In genomic region chr1:156456625-156457465, GRCh38 we compare ENCODE assay signal across 8 cellular contexts. TPM values are rescaled to one million over a fixed set of nuclear protein-coding genes. Genes with fewer than 3 reads are reported as not detected.
DNase-seq lines count a peak whose midpoint lies in the region; ATAC-seq and TF ChIP-seq lines count a peak whose summit lies in the region.

No MANE protein-coding gene starts in this region.

- peaks cover 8% of the 10 kb centered on the region for H3K4me1 ChIP-seq in mucosa of descending colon (ENCODE audit: low read depth)

- peak overlapping the region; percentile 74 for H3K4me3 ChIP-seq in Jurkat, Clone E6-1 (ENCODE audit: low read length)
- H3K4me3 ChIP-seq in epithelial cell of proximal tubule (ENCODE audit: low read depth, low read length): peak overlapping the region; percentile 72
- peak overlapping the region; percentile 13 for H3K4me3 ChIP-seq in mucosa of descending colon

- peak; percentile 79 for ATAC-seq in GM21619 (IDR thresholded peaks at IDR 0.05; ENCODE audit: unreplicated experiment)
- peak; percentile 91 for ATAC-seq in mucosa of descending colon

- no peaks in the 10 kb centered on the region for H3K36me3 ChIP-seq in mucosa of descending colon (ENCODE audit: low read depth)

- peak; percentile 100 for DNase-seq in DMS153 treated with DMSO at 0.1 percent for 48 hours (lab: John Stamatoyannopoulos, UW; ENCODE audit: unreplicated experiment)
- DNase-seq in Jurkat, Clone E6-1 (ENCODE audit: low read depth, low spot score): peak; percentile 92
- DNase-seq in OCI-M2 (lab: John Stamatoyannopoulos, UW; ENCODE audit: unreplicated experiment): peak; percentile 70
- DNase-seq in activated T-cell treated with anti-CD3 and anti-CD28 coated beads, Interleukin-2, amount 50 U/mL, for 1 hour: peak; percentile 95
- peak; percentile 83 for DNase-seq in epithelial cell of proximal tubule (ENCODE audit: low read depth)
- DNase-seq in mucosa of descending colon: peak; percentile 98 to 99 (median 99)
- DNase-seq in stimulated activated CD8-positive, alpha-beta memory T cell treated with anti-CD3 and anti-CD28 coated beads, Interleukin-4, amount 100 ng/mL, for 1 hour (ENCODE audit: low read depth in 2 of 2, low spot score in 1 of 2): peak; percentile 88 to 94

- intact Hi-C loops in mucosa of descending colon (cut with DNase I, micrococcal nuclease): loop anchor here in 1 of 2 donors (10.0 kb wide), 1 partner anchor 148 kb away; the partner anchor contains the start of gene GPATCH4

- TF ChIP-seq CTCF in epithelial cell of proximal tubule (conservative IDR thresholded peaks at IDR 0.05; ENCODE audit: low read depth, low read length): no peak
- no peak for TF ChIP-seq CTCF in mucosa of descending colon (IDR thresholded peaks at IDR 0.05)

- no peaks in the 10 kb centered on the region for H3K9me3 ChIP-seq in mucosa of descending colon

RNA-seq across cellular contexts. Expression of gene MEF2D, which starts 43.7 kb away (rescaled TPM):
- 16.9 TPM for polyA plus RNA-seq in Jurkat, Clone E6-1 (2012; ENCODE audit: insufficient read depth, insufficient read length)
- 10.6 and 10.7 TPM in 2 replicates for total RNA-seq in epithelial cell of proximal tubule
- 100 to 1,000 TPM in 1 of 3 donors, 10 to 100 TPM in 2; 56.8 to 103 (median 61.9) TPM for total RNA-seq in mucosa of descending colon

Comparison
In these comparisons a context has a peak if more than half of its experiments do, and no peak if none do; other contexts are left out.
1. Peak in every context shown above with its lines: DNase-seq, ATAC-seq and H3K4me3 ChIP-seq.
2. H3K4me3 ChIP-seq: peak in every context shown above with its lines; median percentile 74 in Jurkat, Clone E6-1; 72 in epithelial cell of proximal tubule; 13 in mucosa of descending colon.